ENCODE assay signal across 8 cellular contexts in genomic region chr12:11553871-11554533, GRCh38.
DNase-seq lines count a peak whose midpoint lies in the region; ATAC-seq and TF ChIP-seq lines count a peak whose summit lies in the region.

No MANE protein-coding gene starts in this region.

- TF ChIP-seq CTCF in fibroblast of pulmonary artery (IDR thresholded peaks at IDR 0.05; ENCODE audit: low read length, missing control alignments), result peak; percentile 72
- TF ChIP-seq CTCF in osteocyte (IDR thresholded peaks at IDR 0.05), result peak; percentile 72

- H3K4me3 Mint-ChIP-seq in osteocyte (ENCODE audit: unreplicated experiment), result no peak overlapping the region

- DNase-seq in COLO668 (lab: John Stamatoyannopoulos, UW; ENCODE audit: unreplicated experiment), result peak; percentile 36
- DNase-seq in GM19238 (ENCODE audit: insufficient read length, low spot score), result peak; percentile 53
- peak; percentile 29 for DNase-seq in HK-2 (ENCODE audit: unreplicated experiment)
- peak; percentile 39 for DNase-seq in NCI-H82 treated with DMSO at 0.1 percent for 48 hours (lab: John Stamatoyannopoulos, UW; ENCODE audit: unreplicated experiment)
- DNase-seq in activated CD8-positive, alpha-beta memory T cell treated with anti-CD3 and anti-CD28 coated beads, Interleukin-2, amount 50 U/mL, for 4 hours, result peak; percentile 30
- peak; percentile 72 for DNase-seq in fibroblast of pulmonary artery (ENCODE audit: low read depth)
- DNase-seq in osteocyte (ENCODE audit: extremely low spot score, unreplicated experiment), result no peak

- peaks cover 14% of the 10 kb centered on the region for H3K27me3 Mint-ChIP-seq in osteocyte (ENCODE audit: unreplicated experiment)

- H3K4me3 ChIP-seq in fibroblast of pulmonary artery (replicated peaks; ENCODE audit: low read depth, low read length), result no peak overlapping the region

- no peak for ATAC-seq in GM19455 (IDR thresholded peaks at IDR 0.05; ENCODE audit: unreplicated experiment)

- peaks cover 4% of the 10 kb centered on the region for H3K4me1 Mint-ChIP-seq in osteocyte (ENCODE audit: unreplicated experiment)

- no peaks in the 10 kb centered on the region for H3K36me3 Mint-ChIP-seq in osteocyte (ENCODE audit: unreplicated experiment)

- no peak overlapping the region for H3K27ac Mint-ChIP-seq in osteocyte (ENCODE audit: unreplicated experiment)

- H3K9me3 Mint-ChIP-seq in osteocyte (ENCODE audit: unreplicated experiment), result no peaks in the 10 kb centered on the region
